ENCODE assay signal across 1 cellular context in genomic region chr5:163408311-163408923, GRCh38.
TF ChIP-seq lines count a peak whose summit lies in the region.

No MANE protein-coding gene starts in this region.

TF ChIP-seq in K562, 482 proteins besides CTCF, POLR2A, EP300 and RAD21 (continued from another document):
- TF ChIP-seq, protein P1, sequence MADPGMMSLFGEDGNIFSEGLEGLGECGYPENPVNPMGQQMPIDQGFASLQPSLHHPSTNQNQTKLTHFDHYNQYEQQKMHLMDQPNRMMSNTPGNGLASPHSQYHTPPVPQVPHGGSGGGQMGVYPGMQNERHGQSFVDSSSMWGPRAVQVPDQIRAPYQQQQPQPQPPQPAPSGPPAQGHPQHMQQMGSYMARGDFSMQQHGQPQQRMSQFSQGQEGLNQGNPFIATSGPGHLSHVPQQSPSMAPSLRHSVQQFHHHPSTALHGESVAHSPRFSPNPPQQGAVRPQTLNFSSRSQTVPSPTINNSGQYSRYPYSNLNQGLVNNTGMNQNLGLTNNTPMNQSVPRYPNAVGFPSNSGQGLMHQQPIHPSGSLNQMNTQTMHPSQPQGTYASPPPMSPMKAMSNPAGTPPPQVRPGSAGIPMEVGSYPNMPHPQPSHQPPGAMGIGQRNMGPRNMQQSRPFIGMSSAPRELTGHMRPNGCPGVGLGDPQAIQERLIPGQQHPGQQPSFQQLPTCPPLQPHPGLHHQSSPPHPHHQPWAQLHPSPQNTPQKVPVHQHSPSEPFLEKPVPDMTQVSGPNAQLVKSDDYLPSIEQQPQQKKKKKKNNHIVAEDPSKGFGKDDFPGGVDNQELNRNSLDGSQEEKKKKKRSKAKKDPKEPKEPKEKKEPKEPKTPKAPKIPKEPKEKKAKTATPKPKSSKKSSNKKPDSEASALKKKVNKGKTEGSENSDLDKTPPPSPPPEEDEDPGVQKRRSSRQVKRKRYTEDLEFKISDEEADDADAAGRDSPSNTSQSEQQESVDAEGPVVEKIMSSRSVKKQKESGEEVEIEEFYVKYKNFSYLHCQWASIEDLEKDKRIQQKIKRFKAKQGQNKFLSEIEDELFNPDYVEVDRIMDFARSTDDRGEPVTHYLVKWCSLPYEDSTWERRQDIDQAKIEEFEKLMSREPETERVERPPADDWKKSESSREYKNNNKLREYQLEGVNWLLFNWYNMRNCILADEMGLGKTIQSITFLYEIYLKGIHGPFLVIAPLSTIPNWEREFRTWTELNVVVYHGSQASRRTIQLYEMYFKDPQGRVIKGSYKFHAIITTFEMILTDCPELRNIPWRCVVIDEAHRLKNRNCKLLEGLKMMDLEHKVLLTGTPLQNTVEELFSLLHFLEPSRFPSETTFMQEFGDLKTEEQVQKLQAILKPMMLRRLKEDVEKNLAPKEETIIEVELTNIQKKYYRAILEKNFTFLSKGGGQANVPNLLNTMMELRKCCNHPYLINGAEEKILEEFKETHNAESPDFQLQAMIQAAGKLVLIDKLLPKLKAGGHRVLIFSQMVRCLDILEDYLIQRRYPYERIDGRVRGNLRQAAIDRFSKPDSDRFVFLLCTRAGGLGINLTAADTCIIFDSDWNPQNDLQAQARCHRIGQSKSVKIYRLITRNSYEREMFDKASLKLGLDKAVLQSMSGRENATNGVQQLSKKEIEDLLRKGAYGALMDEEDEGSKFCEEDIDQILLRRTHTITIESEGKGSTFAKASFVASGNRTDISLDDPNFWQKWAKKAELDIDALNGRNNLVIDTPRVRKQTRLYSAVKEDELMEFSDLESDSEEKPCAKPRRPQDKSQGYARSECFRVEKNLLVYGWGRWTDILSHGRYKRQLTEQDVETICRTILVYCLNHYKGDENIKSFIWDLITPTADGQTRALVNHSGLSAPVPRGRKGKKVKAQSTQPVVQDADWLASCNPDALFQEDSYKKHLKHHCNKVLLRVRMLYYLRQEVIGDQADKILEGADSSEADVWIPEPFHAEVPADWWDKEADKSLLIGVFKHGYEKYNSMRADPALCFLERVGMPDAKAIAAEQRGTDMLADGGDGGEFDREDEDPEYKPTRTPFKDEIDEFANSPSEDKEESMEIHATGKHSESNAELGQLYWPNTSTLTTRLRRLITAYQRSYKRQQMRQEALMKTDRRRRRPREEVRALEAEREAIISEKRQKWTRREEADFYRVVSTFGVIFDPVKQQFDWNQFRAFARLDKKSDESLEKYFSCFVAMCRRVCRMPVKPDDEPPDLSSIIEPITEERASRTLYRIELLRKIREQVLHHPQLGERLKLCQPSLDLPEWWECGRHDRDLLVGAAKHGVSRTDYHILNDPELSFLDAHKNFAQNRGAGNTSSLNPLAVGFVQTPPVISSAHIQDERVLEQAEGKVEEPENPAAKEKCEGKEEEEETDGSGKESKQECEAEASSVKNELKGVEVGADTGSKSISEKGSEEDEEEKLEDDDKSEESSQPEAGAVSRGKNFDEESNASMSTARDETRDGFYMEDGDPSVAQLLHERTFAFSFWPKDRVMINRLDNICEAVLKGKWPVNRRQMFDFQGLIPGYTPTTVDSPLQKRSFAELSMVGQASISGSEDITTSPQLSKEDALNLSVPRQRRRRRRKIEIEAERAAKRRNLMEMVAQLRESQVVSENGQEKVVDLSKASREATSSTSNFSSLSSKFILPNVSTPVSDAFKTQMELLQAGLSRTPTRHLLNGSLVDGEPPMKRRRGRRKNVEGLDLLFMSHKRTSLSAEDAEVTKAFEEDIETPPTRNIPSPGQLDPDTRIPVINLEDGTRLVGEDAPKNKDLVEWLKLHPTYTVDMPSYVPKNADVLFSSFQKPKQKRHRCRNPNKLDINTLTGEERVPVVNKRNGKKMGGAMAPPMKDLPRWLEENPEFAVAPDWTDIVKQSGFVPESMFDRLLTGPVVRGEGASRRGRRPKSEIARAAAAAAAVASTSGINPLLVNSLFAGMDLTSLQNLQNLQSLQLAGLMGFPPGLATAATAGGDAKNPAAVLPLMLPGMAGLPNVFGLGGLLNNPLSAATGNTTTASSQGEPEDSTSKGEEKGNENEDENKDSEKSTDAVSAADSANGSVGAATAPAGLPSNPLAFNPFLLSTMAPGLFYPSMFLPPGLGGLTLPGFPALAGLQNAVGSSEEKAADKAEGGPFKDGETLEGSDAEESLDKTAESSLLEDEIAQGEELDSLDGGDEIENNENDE (IDR thresholded peaks at IDR 0.05; ENCODE audit: low read depth, low read length), result no peak
- TF ChIP-seq, protein P2, sequence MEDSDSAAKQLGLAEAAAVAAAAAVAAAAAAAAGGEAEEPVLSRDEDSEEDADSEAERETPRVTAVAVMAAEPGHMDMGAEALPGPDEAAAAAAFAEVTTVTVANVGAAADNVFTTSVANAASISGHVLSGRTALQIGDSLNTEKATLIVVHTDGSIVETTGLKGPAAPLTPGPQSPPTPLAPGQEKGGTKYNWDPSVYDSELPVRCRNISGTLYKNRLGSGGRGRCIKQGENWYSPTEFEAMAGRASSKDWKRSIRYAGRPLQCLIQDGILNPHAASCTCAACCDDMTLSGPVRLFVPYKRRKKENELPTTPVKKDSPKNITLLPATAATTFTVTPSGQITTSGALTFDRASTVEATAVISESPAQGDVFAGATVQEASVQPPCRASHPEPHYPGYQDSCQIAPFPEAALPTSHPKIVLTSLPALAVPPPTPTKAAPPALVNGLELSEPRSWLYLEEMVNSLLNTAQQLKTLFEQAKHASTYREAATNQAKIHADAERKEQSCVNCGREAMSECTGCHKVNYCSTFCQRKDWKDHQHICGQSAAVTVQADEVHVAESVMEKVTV (CRISPR knock-in tag; IDR thresholded peaks at IDR 0.05), result peak; percentile 85
- no peak for TF ChIP-seq EGR1 (conservative IDR thresholded peaks at IDR 0.05)
- TF ChIP-seq ZNF507 (tag; conservative IDR thresholded peaks at IDR 0.05), result no peak
- no peak for TF ChIP-seq MYBL2 (IDR thresholded peaks at IDR 0.05; ENCODE audit: low read depth)
- no peak for TF ChIP-seq MYBL2 (CRISPR knock-in tag; IDR thresholded peaks at IDR 0.05; ENCODE audit: borderline replicate concordance)
- TF ChIP-seq C11orf30 (IDR thresholded peaks at IDR 0.05; ENCODE audit: low read depth), result no peak
- TF ChIP-seq ZNF354B (CRISPR knock-in tag; IDR thresholded peaks at IDR 0.05), result no peak
- TF ChIP-seq TFAP4 (CRISPR knock-in tag; IDR thresholded peaks at IDR 0.05; ENCODE audit: borderline replicate concordance), result 0 out of 2 replicates have a peak, but pooled peaks have one; percentile 20
- TF ChIP-seq ZNF174 (CRISPR knock-in tag; IDR thresholded peaks at IDR 0.05), result no peak
- no peak for TF ChIP-seq NCOR1 (IDR thresholded peaks at IDR 0.05)
- TF ChIP-seq SAFB (IDR thresholded peaks at IDR 0.05; ENCODE audit: borderline replicate concordance, low read depth, low read length), result no peak
- TF ChIP-seq ZNF197 (CRISPR knock-in tag; IDR thresholded peaks at IDR 0.05; ENCODE audit: low read depth), result no peak
- 0 out of 2 replicates have a peak, but pooled peaks have one; percentile 31 for TF ChIP-seq CC2D1A (IDR thresholded peaks at IDR 0.05)
- no peak for TF ChIP-seq ZNF518B (CRISPR knock-in tag; IDR thresholded peaks at IDR 0.05)
- TF ChIP-seq, protein P3, sequence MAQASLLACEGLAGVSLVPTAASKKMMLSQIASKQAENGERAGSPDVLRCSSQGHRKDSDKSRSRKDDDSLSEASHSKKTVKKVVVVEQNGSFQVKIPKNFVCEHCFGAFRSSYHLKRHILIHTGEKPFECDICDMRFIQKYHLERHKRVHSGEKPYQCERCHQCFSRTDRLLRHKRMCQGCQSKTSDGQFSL (CRISPR knock-in tag; IDR thresholded peaks at IDR 0.05), result peak; percentile 68; the same call in 1 of the 2 replicates
- TF ChIP-seq, protein P3 (tag; IDR thresholded peaks at IDR 0.05), result no peak
- peak in 1 of 2 experiments; percentile 18; a peak in 1 of 4 replicates for TF ChIP-seq MAZ (CRISPR knock-in tag; conservative IDR thresholded peaks at IDR 0.05 in 1 of 2, IDR thresholded peaks at IDR 0.05 in 1 of 2)
- TF ChIP-seq ZBTB9 (CRISPR knock-in tag; IDR thresholded peaks at IDR 0.05), result no peak
- no peak for TF ChIP-seq GABPB2 (CRISPR knock-in tag; conservative IDR thresholded peaks at IDR 0.05)
- TF ChIP-seq DIDO1 (tag; IDR thresholded peaks at IDR 0.05; ENCODE audit: low read depth), result no peak
- TF ChIP-seq WHSC1 (IDR thresholded peaks at IDR 0.05; ENCODE audit: low read length), result no peak
- TF ChIP-seq FOXJ3 (CRISPR knock-in tag; IDR thresholded peaks at IDR 0.05), result no peak
- no peak for TF ChIP-seq PRPF4 (IDR thresholded peaks at IDR 0.05; ENCODE audit: insufficient read depth, low read depth, low read length, poor library complexity, severe bottlenecking)
- TF ChIP-seq VEZF1 (CRISPR knock-in tag; IDR thresholded peaks at IDR 0.05), result peak; percentile 86
TF ChIP-seq in K562: peak in this region for 10.
